In genomic region chr1:41640756-41641482, GRCh38 we compare ENCODE assay signal across 23 cellular contexts.
DNase-seq lines count a peak whose midpoint lies in the region; ATAC-seq and TF ChIP-seq lines count a peak whose summit lies in the region.
"Had no signal": no experiment of that assay in that cellular context is flagged by ENCODE, and none has a peak within 500 bp of the region (broad histone marks: within the 10 kb centered on the region; RNA-seq: fewer than 3 reads in every experiment).

No MANE protein-coding gene starts in this region.

- no peak for ATAC-seq in CD4-positive, CD25-positive, alpha-beta regulatory T cell (ENCODE audit: low read depth in 2 of 2)
- ATAC-seq in DND-41 (ENCODE audit: insufficient read depth, low read depth), result no peak
- no peak for ATAC-seq in naive B cell (ENCODE audit: low read depth in 2 of 2)
- no peak for ATAC-seq in GM21360 (IDR thresholded peaks at IDR 0.05; ENCODE audit: unreplicated experiment)
- ATAC-seq: gastrocnemius medialis had no signal

- H3K4me2 ChIP-seq in DND-41 (ENCODE audit: insufficient read depth, low read length), result no peak overlapping the region
- H3K4me2 ChIP-seq in OCI-LY3 (ENCODE audit: low read length), result no peak overlapping the region

- peak overlapping the region; percentile 38 for H3K27ac ChIP-seq in CD4-positive, CD25-positive, alpha-beta regulatory T cell (ENCODE audit: insufficient read depth, low read length, poor library complexity, severe bottlenecking)
- H3K27ac ChIP-seq in DND-41 (ENCODE audit: low read length) (peak overlapping the region; percentile 52), OCI-LY3 (ENCODE audit: low read length) (peak overlapping the region; percentile 53)
- H3K27ac ChIP-seq: brain microvascular endothelial cell, esophagus muscularis mucosa, gastrocnemius medialis, testis, VCaP had no signal

- H3K36me3 Mint-ChIP-seq in CD4-positive, CD25-positive, alpha-beta regulatory T cell, result no peaks in the 10 kb centered on the region
- H3K36me3 Mint-ChIP-seq in naive B cell (no peaks in the 10 kb centered on the region), CD14-positive monocyte (peaks cover 4% of the 10 kb centered on the region in 2 donors)

- H3K27me3 ChIP-seq in CD4-positive, CD25-positive, alpha-beta regulatory T cell (ENCODE audit: control insufficient read depth, insufficient read depth, low read length), result no peaks in the 10 kb centered on the region
- H3K27me3 ChIP-seq in DND-41 (ENCODE audit: insufficient read depth, low read length, poor library complexity) (no peaks in the 10 kb centered on the region), OCI-LY3 (ENCODE audit: low read depth, low read length) (no peaks in the 10 kb centered on the region)
- H3K27me3 ChIP-seq: brain microvascular endothelial cell, esophagus muscularis mucosa, gastrocnemius medialis, testis had no signal

- H3K9me3 Mint-ChIP-seq in CD4-positive, CD25-positive, alpha-beta regulatory T cell, result no peaks in the 10 kb centered on the region
- H3K9me3 Mint-ChIP-seq in naive B cell (no peaks in the 10 kb centered on the region), CD14-positive monocyte (no peaks in the 10 kb centered on the region)
- H3K9me3 Mint-ChIP-seq: activated naive CD8-positive, alpha-beta T cell treated with anti-CD3 and anti-CD28 coated beads, Interleukin-2, amount 50 U/mL, for 24 hours had no signal

- H4K20me1 ChIP-seq in DND-41 (ENCODE audit: insufficient read depth, low read length), result peaks cover 90% of the 10 kb centered on the region
- peaks cover 98% of the 10 kb centered on the region for H4K20me1 ChIP-seq in OCI-LY3 (ENCODE audit: insufficient read depth, low read length)

- no peak for TF ChIP-seq CTCF in DND-41 (IDR thresholded peaks at IDR 0.05; ENCODE audit: borderline replicate concordance, extremely low read depth, low read length, poor library complexity, severe bottlenecking)
- TF ChIP-seq CTCF in OCI-LY3 (IDR thresholded peaks at IDR 0.05; ENCODE audit: low read depth, low read length), result no peak
- TF ChIP-seq CTCF in CD14-positive monocyte (IDR thresholded peaks at IDR 0.05), result no peak

- no peak for DNase-seq in CD4-positive, CD25-positive, alpha-beta regulatory T cell
- DNase-seq in DND-41 (no peak), naive B cell (no peak), CD14-positive monocyte (ENCODE audit: low spot score) (no peak), SHP77 treated with DMSO at 0.1 percent for 48 hours (lab: John Stamatoyannopoulos, UW) (no peak)
- DNase-seq: brain microvascular endothelial cell; Caco-2; effector CD8-positive, alpha-beta T cell; gastrocnemius medialis; H7; IMR-90; islet precursor cell; NCI-H1417; NCI-H446 treated with DMSO at 0.1 percent for 48 hours; stimulated activated naive CD4-positive, alpha-beta T cell; T-helper 2 cell; testis had no signal

- peak overlapping the region in 2 of 3 donors; percentile 44 to 63 for H3K27ac Mint-ChIP-seq in CD4-positive, CD25-positive, alpha-beta regulatory T cell
- H3K27ac Mint-ChIP-seq in naive B cell (peak overlapping the region in 4 of 6 donors; percentile 61 to 91 (median 76)), CD14-positive monocyte (peak overlapping the region in 1 of 7 donors; percentile 15)
- H3K27ac Mint-ChIP-seq: activated naive CD8-positive, alpha-beta T cell treated with anti-CD3 and anti-CD28 coated beads, Interleukin-2, amount 50 U/mL, for 24 hours; progenitor cell of endocrine pancreas had no signal

- H3K79me2 ChIP-seq in DND-41 (ENCODE audit: insufficient read depth, low read length) (peaks cover 99% of the 10 kb centered on the region), OCI-LY3 (ENCODE audit: low read length) (peaks cover 100% of the 10 kb centered on the region)

- H2AFZ ChIP-seq in DND-41 (ENCODE audit: low read depth, low read length), result no peak overlapping the region
- no peak overlapping the region for H2AFZ ChIP-seq in OCI-LY3 (ENCODE audit: low read depth, low read length)

- H3K4me3 Mint-ChIP-seq in CD4-positive, CD25-positive, alpha-beta regulatory T cell, result peak overlapping the region in 2 of 4 donors; percentile 8 to 30
- peak overlapping the region in 4 of 8 donors; percentile 22 to 79 (median 62) for H3K4me3 Mint-ChIP-seq in naive B cell
- H3K4me3 Mint-ChIP-seq in CD14-positive monocyte, result no peak overlapping the region
- H3K4me3 Mint-ChIP-seq: activated naive CD8-positive, alpha-beta T cell treated with anti-CD3 and anti-CD28 coated beads, Interleukin-2, amount 50 U/mL, for 24 hours had no signal

- H3K4me1 ChIP-seq in CD4-positive, CD25-positive, alpha-beta regulatory T cell (ENCODE audit: control insufficient read depth, insufficient read depth, low read length, poor library complexity, severe bottlenecking), result peaks cover 31% of the 10 kb centered on the region
- H3K4me1 ChIP-seq in DND-41 (ENCODE audit: insufficient read depth, low read length), result peaks cover 47% of the 10 kb centered on the region
- peaks cover 59% of the 10 kb centered on the region for H3K4me1 ChIP-seq in OCI-LY3 (ENCODE audit: low read length)
- H3K4me1 ChIP-seq: Caco-2, esophagus muscularis mucosa, testis had no signal

- no peaks in the 10 kb centered on the region for H3K9me3 ChIP-seq in CD4-positive, CD25-positive, alpha-beta regulatory T cell (ENCODE audit: control insufficient read depth in 2 of 2, low read length in 2 of 2)
- H3K9me3 ChIP-seq in DND-41 (ENCODE audit: insufficient read depth, low read length, severe bottlenecking) (no peaks in the 10 kb centered on the region), OCI-LY3 (ENCODE audit: insufficient read depth, low read length) (no peaks in the 10 kb centered on the region)
- H3K9me3 ChIP-seq: Caco-2, esophagus muscularis mucosa, gastrocnemius medialis, testis had no signal

- no peaks in the 10 kb centered on the region for H3K36me3 ChIP-seq in CD4-positive, CD25-positive, alpha-beta regulatory T cell (ENCODE audit: control insufficient read depth, insufficient read depth, low read length)
- H3K36me3 ChIP-seq in DND-41 (ENCODE audit: insufficient read depth, low read length), result peaks cover 61% of the 10 kb centered on the region
- H3K36me3 ChIP-seq in OCI-LY3 (replicated peaks; ENCODE audit: low read depth, low read length), result peaks cover 7% of the 10 kb centered on the region
- H3K36me3 ChIP-seq: brain microvascular endothelial cell, esophagus muscularis mucosa, gastrocnemius medialis had no signal

- H3K27me3 Mint-ChIP-seq in CD4-positive, CD25-positive, alpha-beta regulatory T cell, result no peaks in the 10 kb centered on the region
- H3K27me3 Mint-ChIP-seq in naive B cell, result no peaks in the 10 kb centered on the region
- peaks cover 0 to 4% (median 3%) of the 10 kb centered on the region in 3 donors for H3K27me3 Mint-ChIP-seq in CD14-positive monocyte (ENCODE audit: low read depth in 3 of 3)

- intact Hi-C loops in CD14-positive monocyte (cut with micrococcal nuclease), result no loop called here

- no peak overlapping the region for H3K4me3 ChIP-seq in CD4-positive, CD25-positive, alpha-beta regulatory T cell (ENCODE audit: low read depth, low read length)
- H3K4me3 ChIP-seq in DND-41 (ENCODE audit: low read depth in 1 of 2, low read length in 2 of 2), result no peak overlapping the region
- no peak overlapping the region for H3K4me3 ChIP-seq in OCI-LY3 (ENCODE audit: low read length)
- H3K4me3 ChIP-seq: esophagus muscularis mucosa, gastrocnemius medialis, testis had no signal

- H3K4me1 Mint-ChIP-seq in CD4-positive, CD25-positive, alpha-beta regulatory T cell, result peaks cover 7 to 49% (median 19%) of the 10 kb centered on the region in 4 donors
- H3K4me1 Mint-ChIP-seq in naive B cell, result peaks cover 0 to 25% (median 4%) of the 10 kb centered on the region in 3 donors
- peaks cover 23% of the 10 kb centered on the region for H3K4me1 Mint-ChIP-seq in CD14-positive monocyte

- H3K9ac ChIP-seq in DND-41 (ENCODE audit: low read depth, low read length) (no peak overlapping the region), OCI-LY3 (ENCODE audit: low read length) (no peak overlapping the region)
